Comparison of ENCODE assay signal across 8 cellular contexts in the genomic region with DNA sequence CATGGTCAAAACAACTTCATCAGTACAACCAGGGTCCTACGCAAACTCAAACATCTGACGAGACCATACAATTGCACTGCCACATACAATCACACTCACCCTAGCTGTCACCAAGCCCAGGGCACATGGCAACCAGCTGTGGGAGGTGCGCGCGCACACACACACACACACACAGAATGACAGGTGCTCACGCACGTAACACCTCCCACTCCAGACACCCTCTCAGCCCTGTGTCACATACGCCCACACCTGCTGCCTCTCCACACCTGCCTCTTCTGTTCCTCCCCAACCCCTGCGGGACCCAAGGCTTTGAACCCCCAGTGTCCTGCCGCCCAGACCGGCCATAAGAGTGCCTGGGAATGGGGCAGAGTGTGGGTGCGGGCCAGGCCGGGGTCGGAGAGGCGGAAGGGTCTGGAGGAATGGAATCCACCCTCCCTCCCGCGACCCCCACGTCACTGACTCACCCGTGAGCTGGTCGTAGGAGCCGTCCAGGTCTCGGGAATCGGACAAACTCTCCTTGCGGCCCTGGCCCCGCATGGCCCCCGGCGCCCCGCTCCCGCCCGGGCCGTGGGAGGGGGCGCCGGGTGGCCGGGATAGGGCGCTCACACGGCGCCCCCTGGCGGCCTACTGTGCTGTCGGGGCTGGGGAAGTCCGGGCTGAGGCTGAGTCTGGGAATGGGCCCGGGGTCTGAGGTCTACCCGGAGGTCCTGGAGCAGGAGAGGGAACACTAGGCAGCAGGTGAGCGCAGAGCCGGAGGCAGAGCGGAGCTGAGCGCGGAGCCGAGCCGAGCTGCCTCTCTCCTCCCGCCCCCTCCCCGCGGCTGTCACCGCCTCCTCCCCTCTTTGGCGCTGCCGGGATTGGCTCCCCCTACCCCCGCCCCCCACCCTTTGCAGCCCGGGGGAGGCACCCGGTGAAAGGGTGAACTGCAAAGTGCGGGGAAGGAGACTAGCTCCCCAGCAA. TPM values are rescaled to one million over a fixed set of nuclear protein-coding genes. Genes with fewer than 3 reads are reported as not detected.
A peak's percentile ranks its signal among the peaks of the same experiment; 100 is the strongest.
DNase-seq lines count a peak whose midpoint lies in the region; ATAC-seq, FAIRE-seq and TF ChIP-seq lines count a peak whose summit lies in the region.

A gene (minus strand): TSS at position 769 of the 960 bp plus-strand sequence. CDS start 232 bp downstream, at position 537.

- peak; percentile 78 to 91 (median 79) for TF ChIP-seq CTCF in H1 (IDR thresholded peaks at IDR 0.05; ENCODE audit: control extremely low read depth in 1 of 3, insufficient read depth in 1 of 3, low read depth in 1 of 3, low read length in 3 of 3)

- no peak within 1 kb of the TSS for H3K14ac ChIP-seq in H1 (ENCODE audit: insufficient read length)

- CTCF ChIA-PET in H1 (lab: Charles Lee; ENCODE audit: partially characterized antibody): interaction anchor here (0.7 to 7.1 kb wide), 24 partner anchors 7 to 388 kb away, joined by 3 to 154 read pairs (median 5); a partner anchor contains a TSS

- WGBS in H1 (ENCODE audit: extremely low coverage in 1 of 2, insufficient coverage in 1 of 2, insufficient read length in 1 of 2, insufficient replicate concordance in 2 of 2, low coverage in 1 of 2, low lambda C conversion rate in 2 of 2, missing lambda C conversion rate in 1 of 2), 2 experiments: 31% methylated on average over 21 of the region's 59 CpGs; no CpG with 5 or more reads in 1 of the 2 experiments
- 29 to 71% (median 50%) methylated on average over 36 to 59 of the region's 59 CpGs for WGBS in small intestine, 3 donors

- H3K27ac ChIP-seq in H1 (ENCODE audit: low read depth, low read length): no peak within 1 kb of the TSS; the same call in 1 of the 2 replicates
- H3K27ac ChIP-seq in small intestine (ENCODE audit: low read depth in 1 of 2, low read length in 1 of 2): no peak within 1 kb of the TSS

- no peaks in the 10 kb centered on the region; the same call in 1 of the 2 replicates for H3K79me1 ChIP-seq in H1 (ENCODE audit: low read depth, low read length)

- FAIRE-seq in H1 (lab: Jason Lieb, UNC) (no peak), small intestine (lab: Jason Lieb, UNC) (no peak)

- H3K79me2 ChIP-seq in H1 (ENCODE audit: control insufficient read depth in 1 of 2, insufficient read depth in 2 of 2, low read length in 2 of 2): no peaks in the 10 kb centered on the region

- H2AFZ ChIP-seq in H1 (ENCODE audit: low read length): no peak within 1 kb of the TSS

- peak within 1 kb of the TSS; percentile 12; the same call in 1 of the 2 replicates for H2BK15ac ChIP-seq in H1 (ENCODE audit: low read length)

- peak; percentile 58 to 65 for ATAC-seq in naive thymus-derived CD8-positive, alpha-beta T cell
- ATAC-seq in GM19467 (IDR thresholded peaks at IDR 0.05; ENCODE audit: unreplicated experiment): no peak

- no peak within 1 kb of the TSS for H4K91ac ChIP-seq in H1 (replicated peaks; ENCODE audit: insufficient read length, low read length)

- H3K4me2 ChIP-seq in H1 (ENCODE audit: insufficient read depth in 1 of 2, low read depth in 2 of 2, low read length in 2 of 2): peak within 1 kb of the TSS; percentile 87 to 91

- H3K23me2 ChIP-seq in H1 (ENCODE audit: low read depth, low read length): peaks cover 16% of the 10 kb centered on the region

- no peak within 1 kb of the TSS for H2BK20ac ChIP-seq in H1 (ENCODE audit: low read length)

- no peak for TF ChIP-seq EP300 in H1 (IDR thresholded peaks at IDR 0.05; ENCODE audit: borderline replicate concordance in 1 of 2, low read depth in 2 of 2, low read length in 2 of 2)

- H3K56ac ChIP-seq in H1 (replicated peaks; ENCODE audit: insufficient read length, low read depth, low read length): no peak within 1 kb of the TSS

- H4K5ac ChIP-seq in H1 (ENCODE audit: insufficient read length, low read depth, low read length): no peak within 1 kb of the TSS

- peak within 1 kb of the TSS; percentile 61 to 82 (median 74) for H3K4me3 Mint-ChIP-seq in naive thymus-derived CD8-positive, alpha-beta T cell

- H3K9me3 ChIP-seq in H1 (ENCODE audit: insufficient read depth in 2 of 2, low read depth in 1 of 2, low read length in 1 of 2): no peaks in the 10 kb centered on the region
- no peaks in the 10 kb centered on the region for H3K9me3 ChIP-seq in small intestine (ENCODE audit: control insufficient read depth, low read depth)

- POLR2A ChIA-PET in H1 (lab: Charles Lee; ENCODE audit: partially characterized antibody): interaction anchor here (1.4 kb wide), 1 partner anchor 25 kb away, joined by 6 read pairs; a partner anchor contains a TSS
- POLR2A ChIA-PET in naive thymus-derived CD8-positive, alpha-beta T cell (lab: Charles Lee): interaction anchor here (0.6 kb wide), 1 partner anchor 489 kb away, joined by 6 read pairs; no protein-coding TSS in a partner anchor

- peaks cover 8 to 32% (median 16%) of the 10 kb centered on the region in 3 donors for H3K36me3 Mint-ChIP-seq in naive thymus-derived CD8-positive, alpha-beta T cell

- H3K27me3 ChIP-seq in H1 (replicated peaks in 1 of 4; ENCODE audit: control insufficient read depth in 3 of 4, extremely low read depth in 1 of 4, insufficient read depth in 3 of 4, low read length in 3 of 4): peaks cover 3 to 18% (median 18%) of the 10 kb centered on the region in 4 experiments
- no peaks in the 10 kb centered on the region for H3K27me3 ChIP-seq in small intestine (ENCODE audit: control insufficient read depth in 2 of 2, insufficient read depth in 2 of 2, low read length in 2 of 2)

- H3K4me1 Mint-ChIP-seq in naive thymus-derived CD8-positive, alpha-beta T cell: peaks cover 38 to 67% (median 53%) of the 10 kb centered on the region in 4 donors

- H2BK12ac ChIP-seq in H1 (ENCODE audit: low read depth, low read length): no peak within 1 kb of the TSS

- H3K27ac Mint-ChIP-seq in naive thymus-derived CD8-positive, alpha-beta T cell: peak within 1 kb of the TSS in 4 of 10 donors; percentile 31 to 81 (median 68)

- peak; percentile 20 for DNase-seq in ELR (ENCODE audit: low read depth)
- DNase-seq in NCI-H1930 (lab: John Stamatoyannopoulos, UW): peak; percentile 29 to 51
- peak; percentile 67 for DNase-seq in activated CD8-positive, alpha-beta memory T cell treated with anti-CD3 and anti-CD28 coated beads, Interleukin-2, amount 50 U/mL, for 4 hours
- peak in 1 of 2 experiments; percentile 90 for DNase-seq in H1 (ENCODE audit: low read depth in 1 of 2, low spot score in 2 of 2)
- peak in 9 of 10 donors; percentile 41 to 80 (median 59) for DNase-seq in naive thymus-derived CD8-positive, alpha-beta T cell
- DNase-seq in small intestine: no peak
- no peak for DNase-seq in MV-4-11 (lab: John Stamatoyannopoulos, UW)

- peak within 1 kb of the TSS; percentile 50 to 64 (median 58) for H3K4me3 ChIP-seq in H1 (ENCODE audit: extremely low read depth in 1 of 4, insufficient read depth in 2 of 4, low read depth in 3 of 4, low read length in 4 of 4)
- peak within 1 kb of the TSS in 1 of 2 donors; percentile 10 for H3K4me3 ChIP-seq in small intestine (ENCODE audit: low read depth in 1 of 2, low read length in 2 of 2)

- no peak within 1 kb of the TSS; the same call in 1 of the 2 replicates for H2AK5ac ChIP-seq in H1 (ENCODE audit: low read depth, low read length)

- peaks cover 0 to 4% (median 3%) of the 10 kb centered on the region in 5 donors for H3K27me3 Mint-ChIP-seq in naive thymus-derived CD8-positive, alpha-beta T cell

- no peak within 1 kb of the TSS for H2BK120ac ChIP-seq in H1 (replicated peaks; ENCODE audit: low read depth, low read length)

- H3K9me3 Mint-ChIP-seq in naive thymus-derived CD8-positive, alpha-beta T cell: no peaks in the 10 kb centered on the region

- H3K23ac ChIP-seq in H1 (ENCODE audit: insufficient read length): no peak within 1 kb of the TSS

- H3K18ac ChIP-seq in H1 (ENCODE audit: extremely low read depth, low read length): no peak within 1 kb of the TSS; the same call in 1 of the 2 replicates

- 0 out of 2 replicates have a peak within 1 kb of the TSS, but pooled peaks have one; percentile 28 for H4K8ac ChIP-seq in H1 (ENCODE audit: extremely low read depth, insufficient read depth, low read length)

- H3K36me3 ChIP-seq in H1 (ENCODE audit: control insufficient read depth in 2 of 4, insufficient read depth in 4 of 4, low read length in 3 of 4): no peaks in the 10 kb centered on the region
- peaks cover 0 to 7% of the 10 kb centered on the region in 2 donors for H3K36me3 ChIP-seq in small intestine (ENCODE audit: control insufficient read depth in 2 of 2, insufficient read depth in 2 of 2, low read length in 2 of 2)

- H4K20me1 ChIP-seq in H1 (replicated peaks in 1 of 2; ENCODE audit: control insufficient read depth in 1 of 2, insufficient read depth in 2 of 2, low read length in 2 of 2): peaks cover 14 to 19% of the 10 kb centered on the region in 2 experiments

- TF ChIP-seq RAD21 in H1 (IDR thresholded peaks at IDR 0.05 in 1 of 2, conservative IDR thresholded peaks at IDR 0.05 in 1 of 2; ENCODE audit: low read depth in 2 of 2, low read length in 2 of 2): peak; percentile 37 to 69

- no peak within 1 kb of the TSS for H3K4ac ChIP-seq in H1 (replicated peaks; ENCODE audit: insufficient read length, low read depth, low read length)

- H3K9ac ChIP-seq in H1 (replicated peaks in 1 of 4; ENCODE audit: extremely low read depth in 1 of 4, low read depth in 3 of 4, low read length in 3 of 4): peak within 1 kb of the TSS in 2 of 4 experiments; percentile 3 to 8; a peak in 3 of 7 replicates

- no peak for TF ChIP-seq POLR2A in H1 (IDR thresholded peaks at IDR 0.05; ENCODE audit: control extremely low read depth in 1 of 2, low read depth in 2 of 2, low read length in 2 of 2)

- H2BK5ac ChIP-seq in H1 (ENCODE audit: low read depth, low read length): peak within 1 kb of the TSS; percentile 49; the same call in 1 of the 2 replicates

- peaks cover 3 to 21% (median 12%) of the 10 kb centered on the region in 4 experiments for H3K4me1 ChIP-seq in H1 (replicated peaks in 1 of 4; ENCODE audit: control insufficient read depth in 3 of 4, insufficient read depth in 4 of 4, low read length in 3 of 4)
- H3K4me1 ChIP-seq in small intestine (ENCODE audit: control insufficient read depth in 2 of 2, insufficient read depth in 1 of 2, low read depth in 1 of 2, low read length in 1 of 2): peaks cover 4 to 15% of the 10 kb centered on the region in 2 donors

TF ChIP-seq in H1, 55 proteins besides CTCF, POLR2A, EP300 and RAD21 (continues in another document):
- TF ChIP-seq KDM4A (IDR thresholded peaks at IDR 0.05; ENCODE audit: low read depth, low read length, severe bottlenecking): peak; percentile 46

RNA-seq across cellular contexts. Expression of the gene that starts here (rescaled TPM):
- 4.7 and 6.0 TPM in 2 replicates for total RNA-seq in H1 (2021; fragmentation: NEBNext Ultra II Directional; extraction: Animal tissue kit (Norgen Biotek cat#: 25700))
- polyA plus RNA-seq in H1 (2011; rRNA removed): 2.7 and 3.5 TPM in 2 replicates
- 3.2 TPM for polyA plus RNA-seq in H1 (2011; cell fraction: cytosol; rRNA removed)
- polyA plus RNA-seq in H1 (2011; cell fraction: nucleus; rRNA removed): 15.8 TPM
- polyA plus RNA-seq in H1 (2012, experiment 1 of 2): 4.9 to 7.2 TPM (median 5.8 TPM) in 4 replicates
- polyA plus RNA-seq in H1 (2012, experiment 2 of 2): 2.4 TPM
- polyA plus RNA-seq in H1 (2013, experiment 1 of 2): 3.4 TPM
- 3.1 TPM for polyA plus RNA-seq in H1 (2013, experiment 2 of 2)
- 3.1 and 6.2 TPM in 2 replicates for polyA minus RNA-seq in H1 (2011; rRNA and poly(A)+ RNA removed)
- 1.8 TPM for polyA minus RNA-seq in H1 (2011; cell fraction: cytosol; rRNA and poly(A)+ RNA removed)
- polyA minus RNA-seq in H1 (2011; cell fraction: nucleus; rRNA and poly(A)+ RNA removed): 2.9 TPM
- total RNA-seq in naive thymus-derived CD8-positive, alpha-beta T cell: 1 to 10 TPM; 2.0 to 2.5 TPM
- polyA plus RNA-seq in naive thymus-derived CD8-positive, alpha-beta T cell: not detected
- polyA plus RNA-seq in small intestine: 1 to 10 TPM; 2.5 to 3.6 (median 3.2) TPM

Comparison
In these comparisons a context has a peak if more than half of its experiments do, and no peak if none do; other contexts are left out.
1. DNase-seq: peak in ELR (single experiment), NCI-H1930 (2 of 2), activated CD8-positive, alpha-beta memory T cell treated with anti-CD3 and anti-CD28 coated beads, Interleukin-2, amount 50 U/mL, for 4 hours (single experiment) and naive thymus-derived CD8-positive, alpha-beta T cell (9 of 10); none in small intestine (single experiment) and MV-4-11 (single experiment).